ENCODE assay signal across 1 cellular context in genomic region chr6:27288136-27289044, GRCh38.
TF ChIP-seq lines count a peak whose summit lies in the region.

No MANE protein-coding gene starts in this region.

TF ChIP-seq in HEK293, 187 proteins besides CTCF, POLR2A, EP300 and RAD21 (continued from another document):
- TF ChIP-seq SETDB1 (IDR thresholded peaks at IDR 0.05; ENCODE audit: insufficient read length, low read length) = no peak
- TF ChIP-seq ZNF157 (tag by site-specific recombination; IDR thresholded peaks at IDR 0.05) = no peak
- no peak for TF ChIP-seq ZNF626 (tag by site-specific recombination; IDR thresholded peaks at IDR 0.05)
- no peak for TF ChIP-seq OSR2 (tag by site-specific recombination; IDR thresholded peaks at IDR 0.05)
- TF ChIP-seq ZNF155 (tag by site-specific recombination; IDR thresholded peaks at IDR 0.05) = no peak
- no peak for TF ChIP-seq ZBTB44 (tag by site-specific recombination; IDR thresholded peaks at IDR 0.05)
- no peak for TF ChIP-seq ZNF558 (tag by site-specific recombination; IDR thresholded peaks at IDR 0.05)
- no peak for TF ChIP-seq ZNF610 (tag by site-specific recombination; IDR thresholded peaks at IDR 0.05; ENCODE audit: borderline replicate concordance)
- 0 out of 2 replicates have a peak, but pooled peaks have one; percentile 25 for TF ChIP-seq KLF8 (tag by site-specific recombination; IDR thresholded peaks at IDR 0.05)
- TF ChIP-seq ZNF146 (tag by site-specific recombination; IDR thresholded peaks at IDR 0.05) = no peak
- no peak for TF ChIP-seq ZSCAN23 (tag by site-specific recombination; IDR thresholded peaks at IDR 0.05)
- TF ChIP-seq ZNF549 (tag by site-specific recombination; IDR thresholded peaks at IDR 0.05) = no peak
- TF ChIP-seq ZNF600 (tag by site-specific recombination; IDR thresholded peaks at IDR 0.05) = peak; percentile 27
- no peak for TF ChIP-seq IKZF3 (tag by site-specific recombination; IDR thresholded peaks at IDR 0.05)
- no peak for TF ChIP-seq ATF2 (tag by site-specific recombination; IDR thresholded peaks at IDR 0.05; ENCODE audit: low read depth)
- TF ChIP-seq ZNF133 (tag by site-specific recombination; IDR thresholded peaks at IDR 0.05) = no peak
- peak; percentile 65; the same call in 1 of the 2 replicates for TF ChIP-seq ZNF501 (tag by site-specific recombination; IDR thresholded peaks at IDR 0.05)
- no peak for TF ChIP-seq GLI4 (tag by site-specific recombination; IDR thresholded peaks at IDR 0.05)
- no peak for TF ChIP-seq ZNF654 (tag by site-specific recombination; IDR thresholded peaks at IDR 0.05; ENCODE audit: low read depth)
- TF ChIP-seq ZBTB49 (tag by site-specific recombination; IDR thresholded peaks at IDR 0.05; ENCODE audit: low read depth) = no peak
- no peak for TF ChIP-seq ZNF266 (tag by site-specific recombination; IDR thresholded peaks at IDR 0.05; ENCODE audit: low read depth)
- TF ChIP-seq SP7 (tag by site-specific recombination; IDR thresholded peaks at IDR 0.05) = no peak; the same call in 1 of the 2 replicates
- TF ChIP-seq ZNF169 (tag by site-specific recombination; IDR thresholded peaks at IDR 0.05) = no peak
- no peak for TF ChIP-seq ZNF585B (tag by site-specific recombination; IDR thresholded peaks at IDR 0.05)
- TF ChIP-seq ZFP69B (tag by site-specific recombination; IDR thresholded peaks at IDR 0.05) = no peak
- no peak for TF ChIP-seq ZNF658 (tag by site-specific recombination; IDR thresholded peaks at IDR 0.05)
- no peak for TF ChIP-seq ZNF777 (tag by site-specific recombination; IDR thresholded peaks at IDR 0.05; ENCODE audit: borderline replicate concordance)
- no peak for TF ChIP-seq ZFP3 (tag by site-specific recombination; IDR thresholded peaks at IDR 0.05; ENCODE audit: low read depth)
- no peak for TF ChIP-seq ZNF785 (tag by site-specific recombination; IDR thresholded peaks at IDR 0.05)
- peak; percentile 74 for TF ChIP-seq ZFHX2 (tag by site-specific recombination; conservative IDR thresholded peaks at IDR 0.05)
- no peak for TF ChIP-seq ZNF548 (tag by site-specific recombination; IDR thresholded peaks at IDR 0.05)
- no peak for TF ChIP-seq PRDM4 (tag by site-specific recombination; IDR thresholded peaks at IDR 0.05)
- TF ChIP-seq HOXA7 (CRISPR knock-in tag; IDR thresholded peaks at IDR 0.05; ENCODE audit: borderline replicate concordance) = no peak
